In the genomic region with DNA sequence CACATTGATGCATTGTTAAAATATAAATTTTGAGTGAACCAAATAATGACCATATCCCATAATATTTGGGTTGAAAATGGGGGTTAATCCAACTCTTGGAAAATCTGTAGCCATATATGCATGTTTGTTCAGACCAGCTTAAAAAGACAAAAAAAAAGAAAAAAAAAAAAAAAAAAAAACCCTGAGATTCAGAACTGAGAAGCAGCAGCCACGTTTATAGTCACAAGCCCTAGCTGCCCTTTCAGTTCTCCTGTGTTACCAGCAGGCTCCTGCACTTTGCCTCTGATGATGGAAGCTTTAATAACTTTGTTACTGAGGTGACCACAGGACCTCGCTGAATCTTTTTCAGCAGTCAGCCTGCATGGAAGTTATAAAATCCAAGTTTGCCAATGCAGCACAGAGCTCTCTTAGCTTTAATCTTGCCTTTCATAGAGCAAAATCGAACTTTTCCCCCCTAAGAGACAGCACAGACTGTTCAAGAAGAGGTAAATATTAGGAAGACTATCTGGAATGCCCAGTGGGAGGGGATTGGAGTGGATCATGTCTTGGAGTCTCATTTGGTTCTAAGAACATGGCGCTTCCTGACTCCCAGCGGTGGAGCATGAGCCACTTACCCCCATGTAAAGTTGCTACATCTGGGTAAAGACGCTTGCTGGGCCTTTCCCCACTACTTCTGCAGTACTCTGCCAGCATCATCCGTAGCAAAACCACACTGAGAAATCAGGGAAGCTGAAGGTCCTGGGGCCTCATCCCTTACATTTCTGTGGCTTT, we compare ENCODE assay signal across 11 cellular contexts. TPM values are rescaled to one million over a fixed set of nuclear protein-coding genes. Genes with fewer than 3 reads are reported as not detected.
DNase-seq lines count a peak whose midpoint lies in the region; ATAC-seq and TF ChIP-seq lines count a peak whose summit lies in the region.
"Had no signal": no experiment of that assay in that cellular context is flagged by ENCODE, and none has a peak within 500 bp of the region (broad histone marks: within the 10 kb centered on the region; RNA-seq: fewer than 3 reads in every experiment).

No MANE protein-coding gene starts in this region.

- no peak overlapping the region for H3K4me3 ChIP-seq in AG09309 (ENCODE audit: control insufficient read depth, low read depth, low read length)
- H3K4me3 ChIP-seq in cardiac fibroblast (replicated peaks in 1 of 2; ENCODE audit: low read depth in 2 of 2, low read length in 2 of 2): no peak overlapping the region
- H3K4me3 ChIP-seq in Caco-2 (ENCODE audit: low read depth, low read length): no peak overlapping the region

- peaks cover 33% of the 10 kb centered on the region for H3K4me1 Mint-ChIP-seq in endothelial cell (ENCODE audit: unreplicated experiment)
- peaks cover 26% of the 10 kb centered on the region for H3K4me1 Mint-ChIP-seq in Caco-2 (ENCODE audit: low read depth, unreplicated experiment)

- H3K27me3 Mint-ChIP-seq in endothelial cell (ENCODE audit: unreplicated experiment) (peaks cover 1% of the 10 kb centered on the region), Caco-2 (ENCODE audit: insufficient read depth, unreplicated experiment) (no peaks in the 10 kb centered on the region)

- peak; percentile 54 for ATAC-seq in GM18858 (IDR thresholded peaks at IDR 0.05; ENCODE audit: unreplicated experiment)
- ATAC-seq in HG02938 (IDR thresholded peaks at IDR 0.05; ENCODE audit: unreplicated experiment): peak; percentile 53
- ATAC-seq in HG02588 (IDR thresholded peaks at IDR 0.05; ENCODE audit: unreplicated experiment): no peak

- TF ChIP-seq CTCF in AG09309 (IDR thresholded peaks at IDR 0.05; ENCODE audit: control insufficient read depth, insufficient read depth, low read depth, low read length, missing control alignments) (no peak), cardiac fibroblast (IDR thresholded peaks at IDR 0.05; ENCODE audit: low read depth, low read length) (no peak), endothelial cell (IDR thresholded peaks at IDR 0.05; ENCODE audit: unreplicated experiment) (no peak), Caco-2 (IDR thresholded peaks at IDR 0.05; ENCODE audit: insufficient read depth in 1 of 2, low read depth in 1 of 2, low read length in 1 of 2, severe bottlenecking in 1 of 2, unreplicated experiment in 1 of 2) (no peak)

- H3K4me1 ChIP-seq in Caco-2: peaks cover 34% of the 10 kb centered on the region

- H3K36me3 Mint-ChIP-seq in endothelial cell (ENCODE audit: low read depth, unreplicated experiment) (peaks cover 4% of the 10 kb centered on the region), Caco-2 (ENCODE audit: insufficient read depth, unreplicated experiment) (no peaks in the 10 kb centered on the region)

- intact Hi-C loops in Caco-2 (cut with micrococcal nuclease; ENCODE audit: unreplicated experiment): no loop called here

- DNase-seq in AG09309 (ENCODE audit: low read depth): peak; percentile 44
- peak; percentile 40 to 52 for DNase-seq in cardiac fibroblast (ENCODE audit: low read depth in 2 of 2)
- no peak for DNase-seq in NCI-H526 treated with DMSO at 0.1 percent for 48 hours (lab: John Stamatoyannopoulos, UW)
- no peak for DNase-seq in endothelial cell (ENCODE audit: low spot score)
- no peak for DNase-seq in Caco-2
- DNase-seq: amygdala; DMS53; stimulated activated CD4-positive, alpha-beta T cell treated with anti-CD3 and anti-CD28 coated beads, Interleukin-4, amount 100 ng/mL, for 1 hour had no signal

- no peaks in the 10 kb centered on the region for H3K27me3 ChIP-seq in Caco-2 (replicated peaks; ENCODE audit: control insufficient read depth, insufficient read depth, low read length)

- H3K9me3 Mint-ChIP-seq in endothelial cell (ENCODE audit: unreplicated experiment) (no peaks in the 10 kb centered on the region), Caco-2 (ENCODE audit: unreplicated experiment) (no peaks in the 10 kb centered on the region)

- BruUV-seq in Caco-2 (replicated peaks; lab: Mats Ljungman, UMichigan): no TSS peak

- H3K27ac Mint-ChIP-seq in endothelial cell (ENCODE audit: unreplicated experiment): no peak overlapping the region
- no peak overlapping the region for H3K27ac Mint-ChIP-seq in Caco-2 (ENCODE audit: unreplicated experiment)

- CTCF ChIA-PET in Caco-2 (lab: Charles Lee): no interaction called here

- H3K4me3 Mint-ChIP-seq in endothelial cell (ENCODE audit: unreplicated experiment): no peak overlapping the region
- H3K4me3 Mint-ChIP-seq in Caco-2 (ENCODE audit: unreplicated experiment): no peak overlapping the region

- 0 out of 2 replicates have a peak, but pooled peaks cover 4% of the 10 kb centered on the region for H3K9me3 ChIP-seq in Caco-2

- H3K36me3 ChIP-seq in Caco-2 (ENCODE audit: control insufficient read depth, insufficient read depth, low read length): no peaks in the 10 kb centered on the region

- POLR2A ChIA-PET in Caco-2 (lab: Charles Lee): no interaction called here

RNA-seq across cellular contexts. Expression of a gene that starts 20.6 kb away (rescaled TPM):
- 80.8 TPM for total RNA-seq in endothelial cell (ENCODE audit: unreplicated experiment)
- 8.6 and 16.1 TPM in 2 replicates for total RNA-seq in Caco-2 (2022)

Comparison
In these comparisons a context has a peak if more than half of its experiments do, and no peak if none do; other contexts are left out.
1. DNase-seq: peak in AG09309 (single experiment) and cardiac fibroblast (2 of 2); none in NCI-H526 treated with DMSO at 0.1 percent for 48 hours (single experiment), endothelial cell (single experiment) and Caco-2 (0 of 2).